9 cellular contexts compared by ENCODE assay signal in the genomic region with DNA sequence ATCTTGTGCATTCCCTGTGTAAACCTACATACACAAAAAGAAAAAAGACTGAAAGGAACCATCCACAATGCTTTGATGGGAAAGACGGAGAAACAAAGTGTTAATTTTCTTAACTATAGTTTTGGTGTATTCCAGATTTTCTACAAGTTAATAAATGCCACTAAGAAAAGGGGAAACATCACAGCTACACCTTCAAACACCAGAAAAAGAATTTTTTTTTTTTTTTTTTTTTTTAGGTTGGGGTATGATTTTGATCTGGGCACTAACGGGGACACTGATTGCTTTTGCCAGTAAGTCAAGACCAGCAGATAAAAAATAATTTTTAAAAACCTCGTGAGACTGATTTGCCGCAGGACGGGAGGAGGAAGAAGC. TPM values are rescaled to one million over a fixed set of nuclear protein-coding genes. Genes with fewer than 3 reads are reported as not detected.
DNase-seq lines count a peak whose midpoint lies in the region; ATAC-seq and FAIRE-seq lines count a peak whose summit lies in the region.
"Had no signal": no experiment of that assay in that cellular context is flagged by ENCODE, and none has a peak within 500 bp of the region (broad histone marks: within the 10 kb centered on the region; RNA-seq: fewer than 3 reads in every experiment).

No MANE protein-coding gene starts in this region.

- CTCF ChIA-PET in activated CD4-positive, alpha-beta T cell treated with anti-CD3 and anti-CD28 coated beads, Interleukin-2, amount 10 ng/mL, durations not matched to agents 7 days and 5 days (lab: Charles Lee), result interaction anchor here (0.6 to 3.2 kb wide), 9 partner anchors 8 to 412 kb away, joined by 3 to 25 read pairs (median 3); partner anchors contain the start of gene LSM11

- H3K27ac Mint-ChIP-seq in activated CD4-positive, alpha-beta T cell treated with anti-CD3 and anti-CD28 coated beads, Interleukin-2, amount 10 ng/mL, durations not matched to agents 7 days and 5 days, result peak overlapping the region; percentile 89
- H3K27ac Mint-ChIP-seq in activated naive CD8-positive, alpha-beta T cell treated with anti-CD3 and anti-CD28 coated beads, Interleukin-2, amount 50 U/mL, for 24 hours, result peak overlapping the region; percentile 99

- H3K4me3 ChIP-seq in thymus (ENCODE audit: low read length), result peak overlapping the region; percentile 59

- peaks cover 3% of the 10 kb centered on the region for H3K36me3 ChIP-seq in thymus (ENCODE audit: control insufficient read depth, insufficient read depth)

- peaks cover 8% of the 10 kb centered on the region for H3K36me3 Mint-ChIP-seq in activated CD4-positive, alpha-beta T cell treated with anti-CD3 and anti-CD28 coated beads, Interleukin-2, amount 10 ng/mL, durations not matched to agents 7 days and 5 days (ENCODE audit: low read depth)
- H3K36me3 Mint-ChIP-seq in activated naive CD8-positive, alpha-beta T cell treated with anti-CD3 and anti-CD28 coated beads, Interleukin-2, amount 50 U/mL, for 24 hours (ENCODE audit: low read depth), result peaks cover 22% of the 10 kb centered on the region

- peak overlapping the region; percentile 3 for H3K27ac ChIP-seq in layer of hippocampus (ENCODE audit: low read depth, low read length)
- peak overlapping the region; percentile 93 for H3K27ac ChIP-seq in thymus (ENCODE audit: low read depth)

- H3K27me3 ChIP-seq in layer of hippocampus (ENCODE audit: control insufficient read depth, insufficient read depth, low read length), result no peaks in the 10 kb centered on the region
- no peaks in the 10 kb centered on the region for H3K27me3 ChIP-seq in thymus (ENCODE audit: control insufficient read depth, insufficient read depth)

- POLR2A ChIA-PET in activated CD4-positive, alpha-beta T cell treated with anti-CD3 and anti-CD28 coated beads, Interleukin-2, amount 10 ng/mL, durations not matched to agents 7 days and 5 days (lab: Charles Lee), result interaction anchor here (0.6 kb wide), 1 partner anchor 25 kb away, joined by 4 read pairs; no protein-coding TSS in a partner anchor

- peak overlapping the region; percentile 83 for H3K4me3 Mint-ChIP-seq in activated CD4-positive, alpha-beta T cell treated with anti-CD3 and anti-CD28 coated beads, Interleukin-2, amount 10 ng/mL, durations not matched to agents 7 days and 5 days
- peak overlapping the region; percentile 94 for H3K4me3 Mint-ChIP-seq in activated naive CD8-positive, alpha-beta T cell treated with anti-CD3 and anti-CD28 coated beads, Interleukin-2, amount 50 U/mL, for 24 hours

- no peak for FAIRE-seq in HTR-8/SVneo (lab: Jason Lieb, UNC)

- no peaks in the 10 kb centered on the region for H3K4me1 ChIP-seq in thymus (ENCODE audit: control insufficient read depth, insufficient read depth, low read length)

- no peaks in the 10 kb centered on the region for H3K9me3 Mint-ChIP-seq in activated CD4-positive, alpha-beta T cell treated with anti-CD3 and anti-CD28 coated beads, Interleukin-2, amount 10 ng/mL, durations not matched to agents 7 days and 5 days
- no peaks in the 10 kb centered on the region for H3K9me3 Mint-ChIP-seq in activated naive CD8-positive, alpha-beta T cell treated with anti-CD3 and anti-CD28 coated beads, Interleukin-2, amount 50 U/mL, for 24 hours

- no peaks in the 10 kb centered on the region for H3K9me3 ChIP-seq in thymus (ENCODE audit: control insufficient read depth)

- DNase-seq in activated CD4-positive, alpha-beta T cell treated with anti-CD3 and anti-CD28 coated beads, Interleukin-2, amount 10 ng/mL, durations not matched to agents 7 days and 5 days, result no peak
- no peak for DNase-seq in activated CD4-positive, alpha-beta T cell treated with anti-CD3 and anti-CD28 coated beads for 48 hours
- no peak for DNase-seq in activated naive CD8-positive, alpha-beta T cell treated with anti-CD3 and anti-CD28 coated beads, Interleukin-2, amount 50 U/mL, for 24 hours
- no peak for DNase-seq in GM19240 (ENCODE audit: insufficient read length, low spot score)
- DNase-seq in HTR-8/SVneo (ENCODE audit: insufficient read length, low spot score), result no peak

- WGBS in thymus, result 21% methylated on average over 5 of the region's 5 CpGs

- H3K4me1 Mint-ChIP-seq in activated CD4-positive, alpha-beta T cell treated with anti-CD3 and anti-CD28 coated beads, Interleukin-2, amount 10 ng/mL, durations not matched to agents 7 days and 5 days, result peaks cover 20% of the 10 kb centered on the region
- H3K4me1 Mint-ChIP-seq in activated naive CD8-positive, alpha-beta T cell treated with anti-CD3 and anti-CD28 coated beads, Interleukin-2, amount 50 U/mL, for 24 hours, result peaks cover 37% of the 10 kb centered on the region

- no peaks in the 10 kb centered on the region for H3K27me3 Mint-ChIP-seq in activated CD4-positive, alpha-beta T cell treated with anti-CD3 and anti-CD28 coated beads, Interleukin-2, amount 10 ng/mL, durations not matched to agents 7 days and 5 days
- no peaks in the 10 kb centered on the region for H3K27me3 Mint-ChIP-seq in activated naive CD8-positive, alpha-beta T cell treated with anti-CD3 and anti-CD28 coated beads, Interleukin-2, amount 50 U/mL, for 24 hours

- ATAC-seq in activated naive CD8-positive, alpha-beta T cell treated with anti-CD3 and anti-CD28 coated beads, Interleukin-2, amount 50 U/mL, for 24 hours, result no peak
- ATAC-seq in HG03097 (IDR thresholded peaks at IDR 0.05; ENCODE audit: low FRiP score, unreplicated experiment), result no peak

RNA-seq across cellular contexts. Expression of gene THG1L, which starts 0.3 kb away (rescaled TPM):
- total RNA-seq in activated CD4-positive, alpha-beta T cell treated with anti-CD3 and anti-CD28 coated beads, Interleukin-2, amount 10 ng/mL, durations not matched to agents 7 days and 5 days, result 10 to 100 TPM; 10.8 to 13.9 TPM
- 16.7 TPM for polyA plus RNA-seq in thymus

RNA-seq across cellular contexts. Expression of gene LSM11, which starts 12.6 kb away (rescaled TPM):
- total RNA-seq in activated CD4-positive, alpha-beta T cell treated with anti-CD3 and anti-CD28 coated beads, Interleukin-2, amount 10 ng/mL, durations not matched to agents 7 days and 5 days, result 1 to 10 TPM; 4.8 to 5.3 TPM
- polyA plus RNA-seq in thymus, result 1.8 TPM

RNA-seq across cellular contexts. Expression of gene C5orf52, which starts 59.6 kb away (rescaled TPM):
- not detected for total RNA-seq in activated CD4-positive, alpha-beta T cell treated with anti-CD3 and anti-CD28 coated beads, Interleukin-2, amount 10 ng/mL, durations not matched to agents 7 days and 5 days
- not detected for polyA plus RNA-seq in thymus
- total RNA-seq: subcutaneous adipose tissue had no signal
